ENCODE assay signal across 1 cellular context in the genomic region with DNA sequence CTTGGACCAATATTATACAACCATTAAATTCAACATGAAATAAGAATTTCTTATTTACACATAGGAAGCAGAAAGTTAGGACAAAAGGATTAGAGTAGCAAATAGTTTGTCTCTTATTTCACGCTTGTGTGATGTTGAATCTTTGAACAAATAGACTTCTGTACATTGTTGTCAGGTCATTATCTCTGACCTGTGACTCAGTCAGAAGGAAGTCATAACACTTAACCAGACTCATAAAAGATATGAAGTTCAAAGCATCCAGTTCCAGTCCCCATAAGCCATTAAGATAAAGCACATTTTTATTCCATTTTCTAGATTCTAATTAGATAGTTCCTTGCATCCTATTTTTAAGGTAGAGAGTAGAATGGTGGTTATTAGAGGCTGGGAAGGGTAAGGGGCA.
TF ChIP-seq lines count a peak whose summit lies in the region.

No MANE protein-coding gene starts in this region.

TF ChIP-seq in SK-N-SH, 30 proteins besides CTCF, POLR2A, EP300 and RAD21 (continued from another document):
- TF ChIP-seq, protein P1, sequence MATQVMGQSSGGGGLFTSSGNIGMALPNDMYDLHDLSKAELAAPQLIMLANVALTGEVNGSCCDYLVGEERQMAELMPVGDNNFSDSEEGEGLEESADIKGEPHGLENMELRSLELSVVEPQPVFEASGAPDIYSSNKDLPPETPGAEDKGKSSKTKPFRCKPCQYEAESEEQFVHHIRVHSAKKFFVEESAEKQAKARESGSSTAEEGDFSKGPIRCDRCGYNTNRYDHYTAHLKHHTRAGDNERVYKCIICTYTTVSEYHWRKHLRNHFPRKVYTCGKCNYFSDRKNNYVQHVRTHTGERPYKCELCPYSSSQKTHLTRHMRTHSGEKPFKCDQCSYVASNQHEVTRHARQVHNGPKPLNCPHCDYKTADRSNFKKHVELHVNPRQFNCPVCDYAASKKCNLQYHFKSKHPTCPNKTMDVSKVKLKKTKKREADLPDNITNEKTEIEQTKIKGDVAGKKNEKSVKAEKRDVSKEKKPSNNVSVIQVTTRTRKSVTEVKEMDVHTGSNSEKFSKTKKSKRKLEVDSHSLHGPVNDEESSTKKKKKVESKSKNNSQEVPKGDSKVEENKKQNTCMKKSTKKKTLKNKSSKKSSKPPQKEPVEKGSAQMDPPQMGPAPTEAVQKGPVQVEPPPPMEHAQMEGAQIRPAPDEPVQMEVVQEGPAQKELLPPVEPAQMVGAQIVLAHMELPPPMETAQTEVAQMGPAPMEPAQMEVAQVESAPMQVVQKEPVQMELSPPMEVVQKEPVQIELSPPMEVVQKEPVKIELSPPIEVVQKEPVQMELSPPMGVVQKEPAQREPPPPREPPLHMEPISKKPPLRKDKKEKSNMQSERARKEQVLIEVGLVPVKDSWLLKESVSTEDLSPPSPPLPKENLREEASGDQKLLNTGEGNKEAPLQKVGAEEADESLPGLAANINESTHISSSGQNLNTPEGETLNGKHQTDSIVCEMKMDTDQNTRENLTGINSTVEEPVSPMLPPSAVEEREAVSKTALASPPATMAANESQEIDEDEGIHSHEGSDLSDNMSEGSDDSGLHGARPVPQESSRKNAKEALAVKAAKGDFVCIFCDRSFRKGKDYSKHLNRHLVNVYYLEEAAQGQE (IDR thresholded peaks at IDR 0.05; ENCODE audit: low read depth, low read length): no peak
- no peak for TF ChIP-seq FOXJ3 (CRISPR knock-in tag; IDR thresholded peaks at IDR 0.05)
